Comparison of ENCODE assay signal across 1 cellular context in genomic region chr2:147927053-147927588, GRCh38.
A peak's percentile ranks its signal among the peaks of the same experiment; 100 is the strongest.
TF ChIP-seq lines count a peak whose summit lies in the region.

No MANE protein-coding gene starts in this region.

TF ChIP-seq in HepG2, 621 proteins besides CTCF, POLR2A, EP300 and RAD21 (continued from another document and continues in another):
- 0 out of 2 replicates have a peak, but pooled peaks have one; percentile 45 for TF ChIP-seq ZNF142 (CRISPR knock-in tag; IDR thresholded peaks at IDR 0.05)
- peak; percentile 84 for TF ChIP-seq MEF2D (CRISPR knock-in tag; IDR thresholded peaks at IDR 0.05)
- no peak for TF ChIP-seq ATM (IDR thresholded peaks at IDR 0.05; ENCODE audit: borderline replicate concordance)
- peak; percentile 86 for TF ChIP-seq FOSL2 (CRISPR knock-in tag; IDR thresholded peaks at IDR 0.05)
- TF ChIP-seq FIP1L1 (IDR thresholded peaks at IDR 0.05; ENCODE audit: borderline replicate concordance, insufficient read depth, low read depth, low read length) = no peak
- TF ChIP-seq, protein P1, sequence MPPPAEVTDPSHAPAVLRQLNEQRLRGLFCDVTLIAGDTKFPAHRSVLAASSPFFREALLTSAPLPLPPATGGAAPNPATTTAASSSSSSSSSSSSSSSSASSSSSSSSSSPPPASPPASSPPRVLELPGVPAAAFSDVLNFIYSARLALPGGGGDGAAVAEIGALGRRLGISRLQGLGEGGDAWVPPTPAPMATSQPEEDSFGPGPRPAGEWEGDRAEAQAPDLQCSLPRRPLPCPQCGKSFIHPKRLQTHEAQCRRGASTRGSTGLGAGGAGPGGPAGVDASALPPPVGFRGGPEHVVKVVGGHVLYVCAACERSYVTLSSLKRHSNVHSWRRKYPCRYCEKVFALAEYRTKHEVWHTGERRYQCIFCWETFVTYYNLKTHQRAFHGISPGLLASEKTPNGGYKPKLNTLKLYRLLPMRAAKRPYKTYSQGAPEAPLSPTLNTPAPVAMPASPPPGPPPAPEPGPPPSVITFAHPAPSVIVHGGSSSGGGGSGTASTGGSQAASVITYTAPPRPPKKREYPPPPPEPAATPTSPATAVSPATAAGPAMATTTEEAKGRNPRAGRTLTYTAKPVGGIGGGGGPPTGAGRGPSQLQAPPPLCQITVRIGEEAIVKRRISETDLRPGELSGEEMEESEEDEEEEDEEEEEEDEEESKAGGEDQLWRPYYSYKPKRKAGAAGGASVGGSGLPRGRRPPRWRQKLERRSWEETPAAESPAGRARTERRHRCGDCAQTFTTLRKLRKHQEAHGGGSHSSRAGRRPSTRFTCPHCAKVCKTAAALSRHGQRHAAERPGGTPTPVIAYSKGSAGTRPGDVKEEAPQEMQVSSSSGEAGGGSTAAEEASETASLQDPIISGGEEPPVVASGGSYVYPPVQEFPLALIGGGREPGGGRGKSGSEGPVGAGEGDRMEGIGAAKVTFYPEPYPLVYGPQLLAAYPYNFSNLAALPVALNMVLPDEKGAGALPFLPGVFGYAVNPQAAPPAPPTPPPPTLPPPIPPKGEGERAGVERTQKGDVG (CRISPR knock-in tag; IDR thresholded peaks at IDR 0.05; ENCODE audit: borderline replicate concordance) = no peak
- TF ChIP-seq, protein P2, sequence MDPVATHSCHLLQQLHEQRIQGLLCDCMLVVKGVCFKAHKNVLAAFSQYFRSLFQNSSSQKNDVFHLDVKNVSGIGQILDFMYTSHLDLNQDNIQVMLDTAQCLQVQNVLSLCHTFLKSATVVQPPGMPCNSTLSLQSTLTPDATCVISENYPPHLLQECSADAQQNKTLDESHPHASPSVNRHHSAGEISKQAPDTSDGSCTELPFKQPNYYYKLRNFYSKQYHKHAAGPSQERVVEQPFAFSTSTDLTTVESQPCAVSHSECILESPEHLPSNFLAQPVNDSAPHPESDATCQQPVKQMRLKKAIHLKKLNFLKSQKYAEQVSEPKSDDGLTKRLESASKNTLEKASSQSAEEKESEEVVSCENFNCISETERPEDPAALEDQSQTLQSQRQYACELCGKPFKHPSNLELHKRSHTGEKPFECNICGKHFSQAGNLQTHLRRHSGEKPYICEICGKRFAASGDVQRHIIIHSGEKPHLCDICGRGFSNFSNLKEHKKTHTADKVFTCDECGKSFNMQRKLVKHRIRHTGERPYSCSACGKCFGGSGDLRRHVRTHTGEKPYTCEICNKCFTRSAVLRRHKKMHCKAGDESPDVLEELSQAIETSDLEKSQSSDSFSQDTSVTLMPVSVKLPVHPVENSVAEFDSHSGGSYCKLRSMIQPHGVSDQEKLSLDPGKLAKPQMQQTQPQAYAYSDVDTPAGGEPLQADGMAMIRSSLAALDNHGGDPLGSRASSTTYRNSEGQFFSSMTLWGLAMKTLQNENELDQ (CRISPR knock-in tag; IDR thresholded peaks at IDR 0.05; ENCODE audit: borderline replicate concordance) = no peak
- no peak for TF ChIP-seq KAT2B (IDR thresholded peaks at IDR 0.05; ENCODE audit: borderline replicate concordance, low read depth, low read length)
- no peak; the same call in 1 of the 2 replicates for TF ChIP-seq KMT2A (CRISPR knock-in tag; IDR thresholded peaks at IDR 0.05)
- TF ChIP-seq ZNF34 (CRISPR knock-in tag; IDR thresholded peaks at IDR 0.05; ENCODE audit: borderline replicate concordance) = no peak
- no peak for TF ChIP-seq ZNF513 (CRISPR knock-in tag; conservative IDR thresholded peaks at IDR 0.05)
- peak; percentile 95 for TF ChIP-seq ZSCAN29 (CRISPR knock-in tag; conservative IDR thresholded peaks at IDR 0.05)
- TF ChIP-seq REXO4 (CRISPR knock-in tag; IDR thresholded peaks at IDR 0.05; ENCODE audit: borderline replicate concordance) = no peak
- TF ChIP-seq ZNF512 (CRISPR knock-in tag; IDR thresholded peaks at IDR 0.05) = no peak
- TF ChIP-seq ZNF790 (CRISPR knock-in tag; IDR thresholded peaks at IDR 0.05; ENCODE audit: borderline replicate concordance) = no peak
- peak; percentile 64; the same call in 1 of the 2 replicates for TF ChIP-seq ZNF430 (CRISPR knock-in tag; IDR thresholded peaks at IDR 0.05)
- TF ChIP-seq ZNF629 (CRISPR knock-in tag; conservative IDR thresholded peaks at IDR 0.05) = no peak; the same call in 1 of the 2 replicates
- TF ChIP-seq, protein P3, sequence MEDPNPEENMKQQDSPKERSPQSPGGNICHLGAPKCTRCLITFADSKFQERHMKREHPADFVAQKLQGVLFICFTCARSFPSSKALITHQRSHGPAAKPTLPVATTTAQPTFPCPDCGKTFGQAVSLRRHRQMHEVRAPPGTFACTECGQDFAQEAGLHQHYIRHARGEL (CRISPR knock-in tag; IDR thresholded peaks at IDR 0.05) = no peak
- peak; percentile 97; the same call in 1 of the 2 replicates for TF ChIP-seq ZBTB20 (CRISPR knock-in tag; IDR thresholded peaks at IDR 0.05; ENCODE audit: borderline replicate concordance, low read depth)
- TF ChIP-seq, protein P4, sequence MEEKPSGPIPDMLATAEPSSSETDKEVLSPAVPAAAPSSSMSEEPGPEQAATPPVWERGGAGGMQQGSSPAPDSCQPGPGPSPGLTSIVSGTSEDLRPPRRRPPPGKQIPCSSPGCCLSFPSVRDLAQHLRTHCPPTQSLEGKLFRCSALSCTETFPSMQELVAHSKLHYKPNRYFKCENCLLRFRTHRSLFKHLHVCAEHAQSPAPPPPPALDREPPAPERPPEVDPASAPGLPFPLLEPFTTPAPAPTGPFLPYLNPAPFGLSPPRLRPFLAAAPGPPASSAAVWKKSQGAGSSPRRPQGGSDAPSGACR (CRISPR knock-in tag; IDR thresholded peaks at IDR 0.05) = peak; percentile 80; the same call in 1 of the 2 replicates
- no peak for TF ChIP-seq MTF1 (CRISPR knock-in tag; IDR thresholded peaks at IDR 0.05)
- peak; percentile 45; the same call in 1 of the 2 replicates for TF ChIP-seq BRF2 (CRISPR knock-in tag; IDR thresholded peaks at IDR 0.05)
- TF ChIP-seq PITX1 (CRISPR knock-in tag; IDR thresholded peaks at IDR 0.05) = peak; percentile 89
- peak; percentile 99 for TF ChIP-seq SOX13 (IDR thresholded peaks at IDR 0.05)
- TF ChIP-seq SOX13 (CRISPR knock-in tag; conservative IDR thresholded peaks at IDR 0.05 in 1 of 2, IDR thresholded peaks at IDR 0.05 in 1 of 2) = peak in 1 of 2 experiments; percentile 100; a peak in 2 of 4 replicates
- no peak for TF ChIP-seq SNRNP70 (IDR thresholded peaks at IDR 0.05; ENCODE audit: low read depth, low read length)
- TF ChIP-seq POLR2G (IDR thresholded peaks at IDR 0.05; ENCODE audit: low read depth, low read length) = peak; percentile 28; the same call in 1 of the 2 replicates
- no peak for TF ChIP-seq NFE2L1 (CRISPR knock-in tag; IDR thresholded peaks at IDR 0.05; ENCODE audit: borderline replicate concordance)
- TF ChIP-seq ZNF382 (CRISPR knock-in tag; IDR thresholded peaks at IDR 0.05; ENCODE audit: borderline replicate concordance) = no peak
- peak; percentile 76 for TF ChIP-seq ZEB1 (IDR thresholded peaks at IDR 0.05; ENCODE audit: insufficient replicate concordance, low read depth)
- TF ChIP-seq, protein P5, sequence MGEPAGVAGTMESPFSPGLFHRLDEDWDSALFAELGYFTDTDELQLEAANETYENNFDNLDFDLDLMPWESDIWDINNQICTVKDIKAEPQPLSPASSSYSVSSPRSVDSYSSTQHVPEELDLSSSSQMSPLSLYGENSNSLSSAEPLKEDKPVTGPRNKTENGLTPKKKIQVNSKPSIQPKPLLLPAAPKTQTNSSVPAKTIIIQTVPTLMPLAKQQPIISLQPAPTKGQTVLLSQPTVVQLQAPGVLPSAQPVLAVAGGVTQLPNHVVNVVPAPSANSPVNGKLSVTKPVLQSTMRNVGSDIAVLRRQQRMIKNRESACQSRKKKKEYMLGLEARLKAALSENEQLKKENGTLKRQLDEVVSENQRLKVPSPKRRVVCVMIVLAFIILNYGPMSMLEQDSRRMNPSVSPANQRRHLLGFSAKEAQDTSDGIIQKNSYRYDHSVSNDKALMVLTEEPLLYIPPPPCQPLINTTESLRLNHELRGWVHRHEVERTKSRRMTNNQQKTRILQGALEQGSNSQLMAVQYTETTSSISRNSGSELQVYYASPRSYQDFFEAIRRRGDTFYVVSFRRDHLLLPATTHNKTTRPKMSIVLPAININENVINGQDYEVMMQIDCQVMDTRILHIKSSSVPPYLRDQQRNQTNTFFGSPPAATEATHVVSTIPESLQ (CRISPR knock-in tag; conservative IDR thresholded peaks at IDR 0.05) = no peak
- peak; percentile 99 for TF ChIP-seq CEBPB (IDR thresholded peaks at IDR 0.05; ENCODE audit: borderline replicate concordance, low read depth, low read length)
- TF ChIP-seq ZFAT (CRISPR knock-in tag; conservative IDR thresholded peaks at IDR 0.05) = no peak
- no peak for TF ChIP-seq LCORL (IDR thresholded peaks at IDR 0.05)
- TF ChIP-seq LCORL (CRISPR knock-in tag; IDR thresholded peaks at IDR 0.05) = peak; percentile 73; the same call in 1 of the 2 replicates
- TF ChIP-seq MED8 (CRISPR knock-in tag; IDR thresholded peaks at IDR 0.05; ENCODE audit: insufficient replicate concordance) = no peak
- no peak for TF ChIP-seq ZBTB7A (CRISPR knock-in tag; IDR thresholded peaks at IDR 0.05)
- TF ChIP-seq SIN3A (IDR thresholded peaks at IDR 0.05; ENCODE audit: borderline replicate concordance, low read depth, low read length) = no peak
- TF ChIP-seq STAG1 (CRISPR knock-in tag; IDR thresholded peaks at IDR 0.05) = peak; percentile 25; the same call in 1 of the 2 replicates
- peak; percentile 86; the same call in 1 of the 2 replicates for TF ChIP-seq FOXK1 (CRISPR knock-in tag; IDR thresholded peaks at IDR 0.05; ENCODE audit: borderline replicate concordance, low read depth)
